Comparison of ENCODE assay signal across 35 cellular contexts in genomic region chr5:168689278-168689677, GRCh38.
"Had no signal": no experiment of that assay in that cellular context is flagged by ENCODE, and none has a peak within 500 bp of the region (broad histone marks: within the 10 kb centered on the region; RNA-seq: fewer than 3 reads in every experiment).

No MANE protein-coding gene starts in this region.

- DNase-seq: Karpas-422, Kasumi-1, KG1, MG63, MM.1S, MV-4-11, NCI-H1048, NCI-H1092, NCI-H1092 treated with DMSO at 0.1 percent for 48 hours, NCI-H1105, NCI-H1105 treated with DMSO at 0.1 percent for 48 hours, NCI-H1417, NCI-H1417 treated with DMSO at 0.1 percent for 48 hours, NCI-H1436, NCI-H1436 treated with DMSO at 0.1 percent for 48 hours, NCI-H146, NCI-H1694, NCI-H1694 treated with DMSO at 0.1 percent for 48 hours, NCI-H187, NCI-H187 treated with DMSO at 0.1 percent for 48 hours, NCI-H1930, NCI-H2029, NCI-H2029 treated with DMSO at 0.1 percent for 48 hours, NCI-H2081, NCI-H2081 treated with DMSO at 0.1 percent for 48 hours, NCI-H2107, NCI-H2171, NCI-H2171 treated with DMSO at 0.1 percent for 48 hours, NCI-H2227 treated with DMSO at 0.1 percent for 48 hours, NCI-H226, NCI-H345, NCI-H446, NCI-H446 treated with DMSO at 0.1 percent for 48 hours, NCI-H510A had no signal

- H3K9me3 ChIP-seq: MG63 had no signal

- H3K4me3 ChIP-seq: MG63 had no signal

- H3K27ac ChIP-seq: KMS-11 had no signal

- H3K36me3 ChIP-seq: MG63 had no signal
